In the genomic region with DNA sequence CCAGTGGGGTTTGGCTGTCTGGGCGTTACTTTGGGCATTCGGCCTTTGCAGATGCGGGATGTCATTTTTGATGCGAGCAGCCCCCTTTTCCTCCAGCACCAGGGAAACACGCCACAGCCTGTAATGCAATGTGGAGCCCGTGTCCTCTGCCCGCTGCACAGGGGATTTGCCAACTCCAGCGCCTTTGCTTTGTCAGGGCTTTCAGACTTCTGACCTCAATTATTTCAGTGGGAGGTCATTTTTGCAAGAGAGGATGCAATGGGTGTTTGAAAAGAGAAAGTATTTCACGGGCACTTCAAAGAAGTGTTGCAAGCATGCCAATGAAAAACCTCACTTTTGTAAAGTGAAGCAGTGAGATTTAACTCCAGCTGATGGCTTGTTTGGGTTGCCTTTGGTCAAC, we compare ENCODE assay signal across 31 cellular contexts. TPM values are rescaled to one million over a fixed set of nuclear protein-coding genes. Genes with fewer than 3 reads are reported as not detected.
DNase-seq lines count a peak whose midpoint lies in the region; ATAC-seq and TF ChIP-seq lines count a peak whose summit lies in the region.
"Had no signal": no experiment of that assay in that cellular context is flagged by ENCODE, and none has a peak within 500 bp of the region (broad histone marks: within the 10 kb centered on the region; RNA-seq: fewer than 3 reads in every experiment).

No MANE protein-coding gene starts in this region.

- no peaks in the 10 kb centered on the region for H3K36me3 Mint-ChIP-seq in activated T-helper 1 cell treated with anti-CD3 and anti-CD28 coated beads, Interleukin-12 subunit alpha, Interleukin-12 subunit beta, Interleukin-2, Interleukin-4 antibody, amounts not matched to agents 30 ng/mL and 10 ng/mL and 1 ng/mL, durations not matched to agents 14 hours and 24 hours and 36 hours (ENCODE audit: low read depth)
- H3K36me3 Mint-ChIP-seq: activated naive CD8-positive, alpha-beta T cell treated with anti-CD3 and anti-CD28 coated beads for 36 hours; T-cell had no signal

- no peaks in the 10 kb centered on the region for H3K9me3 Mint-ChIP-seq in activated T-helper 1 cell treated with anti-CD3 and anti-CD28 coated beads, Interleukin-12 subunit alpha, Interleukin-12 subunit beta, Interleukin-2, Interleukin-4 antibody, amounts not matched to agents 30 ng/mL and 10 ng/mL and 1 ng/mL, durations not matched to agents 14 hours and 24 hours and 36 hours
- H3K9me3 Mint-ChIP-seq: activated CD4-positive, alpha-beta memory T cell treated with anti-CD3 and anti-CD28 coated beads, Interleukin-2, amount 10 ng/mL, durations not matched to agents 7 days and 5 days; activated naive CD8-positive, alpha-beta T cell treated with anti-CD3 and anti-CD28 coated beads for 36 hours; T-cell had no signal

- H3K36me3 ChIP-seq in gastrocnemius medialis (no peaks in the 10 kb centered on the region), WERI-Rb-1 (no peaks in the 10 kb centered on the region)
- H3K36me3 ChIP-seq: ascending aorta, BE2C, esophagus squamous epithelium, stomach, transverse colon had no signal

- no peaks in the 10 kb centered on the region for H3K9me3 ChIP-seq in gastrocnemius medialis
- no peaks in the 10 kb centered on the region for H3K9me3 ChIP-seq in WERI-Rb-1 (ENCODE audit: severe bottlenecking)
- H3K9me3 ChIP-seq: ascending aorta, BE2C, Caco-2, esophagus squamous epithelium, stomach, transverse colon had no signal

- H3K27ac ChIP-seq in gastrocnemius medialis (peak overlapping the region in 3 of 4 donors; percentile 61 to 92 (median 66)), WERI-Rb-1 (no peak overlapping the region)
- H3K27ac ChIP-seq: ascending aorta, esophagus squamous epithelium, PC-9, stomach, transverse colon had no signal

- no peak overlapping the region for H3K27ac Mint-ChIP-seq in activated T-helper 1 cell treated with anti-CD3 and anti-CD28 coated beads, Interleukin-12 subunit alpha, Interleukin-12 subunit beta, Interleukin-2, Interleukin-4 antibody, amounts not matched to agents 30 ng/mL and 10 ng/mL and 1 ng/mL, durations not matched to agents 14 hours and 24 hours and 36 hours
- H3K27ac Mint-ChIP-seq: activated CD4-positive, alpha-beta memory T cell treated with anti-CD3 and anti-CD28 coated beads, Interleukin-2, amount 10 ng/mL, durations not matched to agents 7 days and 5 days; activated naive CD8-positive, alpha-beta T cell treated with anti-CD3 and anti-CD28 coated beads for 36 hours; mesothelial cell of epicardium; T-cell had no signal

- TF ChIP-seq CTCF in gastrocnemius medialis (IDR thresholded peaks at IDR 0.05 in 4 of 5, conservative IDR thresholded peaks at IDR 0.05 in 1 of 5), result no peak
- TF ChIP-seq CTCF in WERI-Rb-1 (IDR thresholded peaks at IDR 0.05; ENCODE audit: low read depth, low read length), result no peak
- no peak for TF ChIP-seq CTCF in omental fat pad (IDR thresholded peaks at IDR 0.05)

- ATAC-seq in gastrocnemius medialis (no peak), GM18870 (IDR thresholded peaks at IDR 0.05; ENCODE audit: unreplicated experiment) (no peak), omental fat pad (ENCODE audit: low FRiP score) (no peak)
- ATAC-seq: activated CD4-positive, CD25-positive, alpha-beta regulatory T cell treated with anti-CD3 and anti-CD28 coated beads, Interleukin-2, amount 50 U/mL, for 24 hours; left ventricle myocardium superior; T-cell had no signal

- in situ Hi-C loops in gastrocnemius medialis (cut with MboI; ENCODE audit: low sequenced_read_pairs in 4 of 4), result no loop called here

- intact Hi-C loops in gastrocnemius medialis (cut with DNase I; ENCODE audit: low total_unique reads), result no loop called here
- intact Hi-C loops in activated T-helper 1 cell treated with anti-CD3 and anti-CD28 coated beads, Interleukin-12 subunit alpha, Interleukin-12 subunit beta, Interleukin-2, Interleukin-4 antibody, amounts not matched to agents 30 ng/mL and 10 ng/mL and 1 ng/mL, durations not matched to agents 14 hours and 24 hours and 36 hours (cut with micrococcal nuclease), result no loop called here

- H3K27me3 ChIP-seq in gastrocnemius medialis (no peaks in the 10 kb centered on the region), WERI-Rb-1 (ENCODE audit: insufficient read depth, low read depth, severe bottlenecking) (peaks cover 11% of the 10 kb centered on the region)
- H3K27me3 ChIP-seq: ascending aorta, BE2C, esophagus squamous epithelium, transverse colon had no signal

- peaks cover 1% of the 10 kb centered on the region for H3K27me3 Mint-ChIP-seq in activated T-helper 1 cell treated with anti-CD3 and anti-CD28 coated beads, Interleukin-12 subunit alpha, Interleukin-12 subunit beta, Interleukin-2, Interleukin-4 antibody, amounts not matched to agents 30 ng/mL and 10 ng/mL and 1 ng/mL, durations not matched to agents 14 hours and 24 hours and 36 hours (ENCODE audit: insufficient read depth)
- H3K27me3 Mint-ChIP-seq: naive B cell had no signal

- H3K4me3 ChIP-seq in gastrocnemius medialis (no peak overlapping the region), WERI-Rb-1 (ENCODE audit: low read depth, low read length) (no peak overlapping the region)
- H3K4me3 ChIP-seq: ascending aorta, esophagus squamous epithelium, PC-9, stomach, transverse colon had no signal

- peaks cover 15 to 32% of the 10 kb centered on the region in 2 donors for H3K4me1 ChIP-seq in gastrocnemius medialis
- H3K4me1 ChIP-seq: ascending aorta, BE2C, transverse colon had no signal

- no peaks in the 10 kb centered on the region for H3K4me1 Mint-ChIP-seq in activated T-helper 1 cell treated with anti-CD3 and anti-CD28 coated beads, Interleukin-12 subunit alpha, Interleukin-12 subunit beta, Interleukin-2, Interleukin-4 antibody, amounts not matched to agents 30 ng/mL and 10 ng/mL and 1 ng/mL, durations not matched to agents 14 hours and 24 hours and 36 hours (ENCODE audit: low read depth)

- no peak for TF ChIP-seq POLR2A in gastrocnemius medialis (IDR thresholded peaks at IDR 0.05)

- H3K4me3 Mint-ChIP-seq in activated T-helper 1 cell treated with anti-CD3 and anti-CD28 coated beads, Interleukin-12 subunit alpha, Interleukin-12 subunit beta, Interleukin-2, Interleukin-4 antibody, amounts not matched to agents 30 ng/mL and 10 ng/mL and 1 ng/mL, durations not matched to agents 14 hours and 24 hours and 36 hours, result no peak overlapping the region
- H3K4me3 Mint-ChIP-seq: activated CD4-positive, alpha-beta memory T cell treated with anti-CD3 and anti-CD28 coated beads, Interleukin-2, amount 10 ng/mL, durations not matched to agents 7 days and 5 days; activated naive CD8-positive, alpha-beta T cell treated with anti-CD3 and anti-CD28 coated beads for 36 hours; mesothelial cell of epicardium; T-cell had no signal

- DNase-seq in CD1c-positive myeloid dendritic cell (ENCODE audit: extremely low spot score), result peak; percentile 50
- peak; percentile 61 for DNase-seq in NOMO-1 treated with DMSO at 0.1 percent for 48 hours (lab: John Stamatoyannopoulos, UW; ENCODE audit: unreplicated experiment)
- peak; percentile 53 for DNase-seq in fibroblast of gingiva (ENCODE audit: low read depth)
- no peak for DNase-seq in gastrocnemius medialis
- no peak for DNase-seq in WERI-Rb-1
- DNase-seq in activated T-helper 1 cell treated with anti-CD3 and anti-CD28 coated beads, Interleukin-12 subunit alpha, Interleukin-12 subunit beta, Interleukin-2, Interleukin-4 antibody, amounts not matched to agents 30 ng/mL and 10 ng/mL and 1 ng/mL, durations not matched to agents 14 hours and 24 hours and 36 hours (ENCODE audit: low spot score), result no peak
- no peak for DNase-seq in omental fat pad (ENCODE audit: low spot score)
- DNase-seq: activated CD8-positive, alpha-beta memory T cell treated with anti-CD3 and anti-CD28 coated beads, Interleukin-2, amount 50 U/mL, for 48 hours; activated naive CD8-positive, alpha-beta T cell treated with anti-CD3 and anti-CD28 coated beads for 36 hours; BE2C; Caco-2; caudate nucleus; cortex of kidney; esophagus squamous epithelium; left ventricle myocardium superior; naive B cell; NCI-H1417; NCI-H2081; NCI-H774; PC-9; SHP77 treated with DMSO at 0.1 percent for 48 hours; small intestine; stimulated activated CD4-positive, alpha-beta T cell treated with anti-CD3 and anti-CD28 coated beads, Interleukin-2, amount 100 ng/mL, for 24 hours; stomach; T-cell; transverse colon had no signal

RNA-seq across cellular contexts. Expression of gene CLCN4, which starts 11.5 kb away (rescaled TPM):
- 100 to 1,000 TPM in 1 of 4 donors, 10 to 100 TPM in 3; 72.5 to 307 (median 84.4) TPM for total RNA-seq in gastrocnemius medialis
- not detected in 2 replicates for total RNA-seq in activated T-helper 1 cell treated with anti-CD3 and anti-CD28 coated beads, Interleukin-12 subunit alpha, Interleukin-12 subunit beta, Interleukin-2, Interleukin-4 antibody, amounts not matched to agents 30 ng/mL and 10 ng/mL and 1 ng/mL, durations not matched to agents 14 hours and 24 hours and 36 hours
- 1 to 10 TPM; 1.2 to 3.9 (median 2.3) TPM for total RNA-seq in omental fat pad
- total RNA-seq: activated CD4-positive, alpha-beta memory T cell treated with anti-CD3 and anti-CD28 coated beads, Interleukin-2, amount 10 ng/mL, durations not matched to agents 7 days and 5 days had no signal

Comparison
In these comparisons a context has a peak if more than half of its experiments do, and no peak if none do; other contexts are left out.
1. DNase-seq: peak in CD1c-positive myeloid dendritic cell (single experiment), NOMO-1 treated with DMSO at 0.1 percent for 48 hours (single experiment) and fibroblast of gingiva (single experiment); none in gastrocnemius medialis (0 of 2), WERI-Rb-1 (single experiment), activated T-helper 1 cell treated with anti-CD3 and anti-CD28 coated beads, Interleukin-12 subunit alpha, Interleukin-12 subunit beta, Interleukin-2, Interleukin-4 antibody, amounts not matched to agents 30 ng/mL and 10 ng/mL and 1 ng/mL, durations not matched to agents 14 hours and 24 hours and 36 hours (single experiment) and omental fat pad (single experiment).
2. RNA of gene CLCN4, which starts 11.5 kb away (total RNA-seq): 72.5 to 307 TPM in gastrocnemius medialis; 1.2 to 3.9 TPM in omental fat pad and not detected in activated T-helper 1 cell treated with anti-CD3 and anti-CD28 coated beads, Interleukin-12 subunit alpha, Interleukin-12 subunit beta, Interleukin-2, Interleukin-4 antibody, amounts not matched to agents 30 ng/mL and 10 ng/mL and 1 ng/mL, durations not matched to agents 14 hours and 24 hours and 36 hours; every median in the first group is over 10 times any median in the second.